In genomic region chr7:43585521-43585920, GRCh38 we compare ENCODE assay signal across 9 cellular contexts.
DNase-seq lines count a peak whose midpoint lies in the region; TF ChIP-seq lines count a peak whose summit lies in the region.
"Had no signal": no experiment of that assay in that cellular context is flagged by ENCODE, and none has a peak within 500 bp of the region (broad histone marks: within the 10 kb centered on the region; RNA-seq: fewer than 3 reads in every experiment).

No MANE protein-coding gene starts in this region.

- DNase-seq in NCI-H446 treated with DMSO at 0.1 percent for 48 hours (lab: John Stamatoyannopoulos, UW) (peak; percentile 43), NCI-H446 (lab: John Stamatoyannopoulos, UW) (no peak), SIG-M5 (lab: John Stamatoyannopoulos, UW) (peak; percentile 33), erythroblast (lab: John Stamatoyannopoulos, UW) (peak; percentile 56 to 68), stromal cell of bone marrow (ENCODE audit: low read depth) (peak; percentile 57), SHP77 (lab: John Stamatoyannopoulos, UW) (no peak), NCI-H2107 (lab: John Stamatoyannopoulos, UW) (no peak), WERI-Rb-1 (no peak)
- DNase-seq: activated gamma-delta T cell had no signal

- no peak for TF ChIP-seq POLR2A in erythroblast (IDR thresholded peaks at IDR 0.05; ENCODE audit: low read length)

- no peak overlapping the region for H3K4me3 ChIP-seq in WERI-Rb-1 (ENCODE audit: low read depth, low read length)

- no peak for TF ChIP-seq CTCF in WERI-Rb-1 (IDR thresholded peaks at IDR 0.05; ENCODE audit: low read depth, low read length)

- 0 out of 2 replicates have a peak, but pooled peaks cover 3% of the 10 kb centered on the region for H3K36me3 ChIP-seq in WERI-Rb-1

- peaks cover 3% of the 10 kb centered on the region for H3K27me3 ChIP-seq in WERI-Rb-1 (ENCODE audit: insufficient read depth, low read depth, severe bottlenecking)

- no peaks in the 10 kb centered on the region for H3K9me3 ChIP-seq in WERI-Rb-1 (ENCODE audit: severe bottlenecking)

- no peak overlapping the region for H3K27ac ChIP-seq in WERI-Rb-1

Comparison
In these comparisons a context has a peak if more than half of its experiments do, and no peak if none do; other contexts are left out.
1. DNase-seq: peak in NCI-H446 treated with DMSO at 0.1 percent for 48 hours (single experiment), SIG-M5 (single experiment), erythroblast (2 of 2) and stromal cell of bone marrow (single experiment); none in NCI-H446 (0 of 2), SHP77 (0 of 2), NCI-H2107 (single experiment) and WERI-Rb-1 (single experiment).